ENCODE assay signal across 27 cellular contexts in the genomic region with DNA sequence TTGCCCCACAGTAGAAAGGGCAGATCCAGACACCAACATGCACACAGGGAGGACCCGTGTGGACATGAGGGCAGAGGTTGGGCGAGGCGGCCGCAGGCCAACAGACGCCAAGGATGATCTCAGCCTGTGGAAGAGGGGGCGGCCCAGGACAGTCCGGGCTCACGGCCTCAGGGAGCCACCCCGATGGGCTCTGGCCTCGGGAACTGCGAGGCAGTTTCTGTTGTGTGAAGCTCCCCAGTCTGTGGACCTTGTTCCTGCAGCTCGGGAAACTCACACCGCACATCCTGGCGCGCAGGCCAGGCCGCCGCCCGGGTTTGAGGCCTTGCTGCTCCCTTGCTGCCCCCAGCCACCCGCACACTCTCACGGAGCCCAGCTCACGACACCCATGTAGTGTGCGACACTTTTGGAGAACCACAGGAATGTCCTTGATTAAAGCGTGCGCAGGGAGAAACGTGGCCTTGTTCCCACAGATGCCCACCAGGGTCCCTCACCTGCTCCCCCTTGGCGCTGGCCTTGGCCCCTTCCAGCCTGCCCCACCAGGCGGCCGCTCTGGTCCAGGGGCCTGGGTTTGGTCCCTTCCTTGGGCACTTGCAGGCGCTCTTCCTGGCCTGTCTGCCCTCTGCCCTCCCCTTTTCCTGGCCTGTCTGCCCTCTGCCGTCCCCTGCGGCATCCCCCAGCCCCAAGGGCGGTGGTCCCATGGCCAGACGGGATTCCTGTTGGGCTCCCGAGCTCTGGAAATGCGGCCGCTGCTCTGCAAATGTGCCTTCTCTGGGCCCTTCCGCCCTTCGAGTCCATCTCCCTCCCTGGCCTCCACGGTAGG.
"Had no signal": no experiment of that assay in that cellular context is flagged by ENCODE, and none has a peak within 500 bp of the region (broad histone marks: within the 10 kb centered on the region; RNA-seq: fewer than 3 reads in every experiment).

No MANE protein-coding gene starts in this region.

- H3K9me3 ChIP-seq: Peyer's patch had no signal

- H3K4me2 ChIP-seq: KMS-11 had no signal

- H3K36me3 ChIP-seq: Peyer's patch had no signal

- H3K4me1 Mint-ChIP-seq: central memory CD8-positive, alpha-beta T cell had no signal

- H3K27ac Mint-ChIP-seq: activated CD4-positive, alpha-beta memory T cell treated with anti-CD3 and anti-CD28 coated beads, Interleukin-2, amount 10 ng/mL, durations not matched to agents 7 days and 5 days; activated CD4-positive, alpha-beta T cell treated with anti-CD3 and anti-CD28 coated beads, Interleukin-2, amount 10 ng/mL, durations not matched to agents 7 days and 5 days; activated naive CD4-positive, alpha-beta T cell treated with anti-CD3 and anti-CD28 coated beads, Interleukin-2, amount 50 U/mL, for 24 hours; activated T-cell treated with anti-CD3 and anti-CD28 coated beads, Interleukin-2, amount 50 U/mL, for 24 hours; activated T-helper 1 cell treated with anti-CD3 and anti-CD28 coated beads, Interleukin-12 subunit alpha, Interleukin-12 subunit beta, Interleukin-2, Interleukin-4 antibody, amounts not matched to agents 30 ng/mL and 10 ng/mL and 1 ng/mL, durations not matched to agents 14 hours and 24 hours and 36 hours; T-cell had no signal

- H3K27me3 ChIP-seq: Peyer's patch had no signal

- H3K4me3 ChIP-seq: Peyer's patch, SK-N-MC had no signal

- DNase-seq: activated CD4-positive, alpha-beta memory T cell treated with anti-CD3 and anti-CD28 coated beads, Interleukin-2, amount 10 ng/mL, durations not matched to agents 7 days and 5 days; activated CD4-positive, alpha-beta T cell treated with anti-CD3 and anti-CD28 coated beads, Interleukin-2, amount 10 ng/mL, durations not matched to agents 7 days and 5 days; activated CD4-positive, CD25-positive, alpha-beta regulatory T cell; activated CD8-positive, alpha-beta memory T cell treated with anti-CD3 and anti-CD28 coated beads, Interleukin-2, amount 50 U/mL, for 4 hours; activated effector memory CD4-positive, alpha-beta T cell treated with Interleukin-2 at 50 U/mL for 16 hours; activated naive CD4-positive, alpha-beta T cell; activated T-cell treated with anti-CD3 and anti-CD28 coated beads, Interleukin-2, amount 50 U/mL, for 24 hours; aorta; NCI-H1092; NCI-H1417 treated with DMSO at 0.1 percent for 48 hours; NCI-H1694; NCI-H2029; NCI-H2107; NCI-H226; NCI-H510A treated with DMSO at 0.1 percent for 48 hours; NCI-H69; NK-92 treated with Interleukin-12 subunit alpha and Interleukin-12 subunit beta, amount 100 ng/mL, for 24 hours; Peyer's patch; SIG-M5; T-cell; T-helper 2 cell; T1000 had no signal

- H3K4me3 Mint-ChIP-seq: activated CD4-positive, alpha-beta memory T cell treated with anti-CD3 and anti-CD28 coated beads, Interleukin-2, amount 10 ng/mL, durations not matched to agents 7 days and 5 days; activated CD4-positive, alpha-beta T cell treated with anti-CD3 and anti-CD28 coated beads, Interleukin-2, amount 10 ng/mL, durations not matched to agents 7 days and 5 days; activated naive CD4-positive, alpha-beta T cell treated with anti-CD3 and anti-CD28 coated beads, Interleukin-2, amount 50 U/mL, for 24 hours; activated T-cell treated with anti-CD3 and anti-CD28 coated beads, Interleukin-2, amount 50 U/mL, for 24 hours; activated T-helper 1 cell treated with anti-CD3 and anti-CD28 coated beads, Interleukin-12 subunit alpha, Interleukin-12 subunit beta, Interleukin-2, Interleukin-4 antibody, amounts not matched to agents 30 ng/mL and 10 ng/mL and 1 ng/mL, durations not matched to agents 14 hours and 24 hours and 36 hours; central memory CD8-positive, alpha-beta T cell; T-cell had no signal

- H3K9ac ChIP-seq: KMS-11 had no signal

- H3K36me3 Mint-ChIP-seq: activated naive CD4-positive, alpha-beta T cell treated with anti-CD3 and anti-CD28 coated beads, Interleukin-2, amount 50 U/mL, for 24 hours; T-cell had no signal

- H3K27ac ChIP-seq: KMS-11, Peyer's patch had no signal

- H3K9me3 Mint-ChIP-seq: activated CD4-positive, alpha-beta memory T cell treated with anti-CD3 and anti-CD28 coated beads, Interleukin-2, amount 10 ng/mL, durations not matched to agents 7 days and 5 days; activated CD4-positive, alpha-beta T cell treated with anti-CD3 and anti-CD28 coated beads, Interleukin-2, amount 10 ng/mL, durations not matched to agents 7 days and 5 days; activated naive CD4-positive, alpha-beta T cell treated with anti-CD3 and anti-CD28 coated beads, Interleukin-2, amount 50 U/mL, for 24 hours; activated T-cell treated with anti-CD3 and anti-CD28 coated beads, Interleukin-2, amount 50 U/mL, for 24 hours; activated T-helper 1 cell treated with anti-CD3 and anti-CD28 coated beads, Interleukin-12 subunit alpha, Interleukin-12 subunit beta, Interleukin-2, Interleukin-4 antibody, amounts not matched to agents 30 ng/mL and 10 ng/mL and 1 ng/mL, durations not matched to agents 14 hours and 24 hours and 36 hours; central memory CD8-positive, alpha-beta T cell; T-cell had no signal
